In the genomic region with DNA sequence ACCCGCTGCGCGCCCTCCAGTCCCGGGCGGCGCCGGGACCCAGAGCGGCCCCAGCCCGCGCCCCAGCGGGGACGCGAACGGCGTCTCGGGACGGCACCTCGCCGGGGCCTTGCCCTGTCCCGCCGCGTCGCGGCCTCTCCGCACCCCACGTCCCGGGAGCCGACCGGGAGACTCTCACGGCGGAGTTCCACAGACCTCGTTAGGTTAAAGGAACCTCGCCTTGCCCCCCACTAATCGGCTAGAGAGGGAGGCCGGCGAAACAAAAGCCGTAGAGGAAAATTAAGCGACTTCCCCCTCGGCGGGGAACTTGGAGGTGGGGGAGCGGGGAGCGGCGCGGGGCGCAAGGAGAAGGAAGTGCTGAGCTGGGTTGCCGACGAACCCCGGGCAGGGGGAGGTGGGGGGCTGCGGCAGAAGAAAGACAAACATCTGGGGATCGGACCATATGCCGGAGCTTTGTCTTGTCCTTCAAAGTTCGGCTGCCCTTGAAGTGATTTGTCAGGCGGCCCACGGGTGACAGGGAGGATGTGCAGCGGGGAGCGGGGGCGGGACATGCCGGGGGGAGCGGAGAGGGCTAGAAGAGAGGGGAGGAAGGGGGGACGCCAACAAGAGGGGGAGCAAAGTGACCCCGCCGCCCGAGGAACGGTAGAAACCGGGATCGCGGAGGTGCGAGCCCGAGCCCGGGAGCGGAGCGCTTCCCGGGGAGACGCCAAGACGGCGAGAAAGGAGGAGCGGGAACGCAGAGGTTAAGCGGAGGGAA, we compare ENCODE assay signal across 8 cellular contexts.
DNase-seq lines count a peak whose midpoint lies in the region; ATAC-seq lines count a peak whose summit lies in the region.

No MANE protein-coding gene starts in this region.

- H3K9me3 Mint-ChIP-seq in T-cell = peaks cover 0 to 7% (median 0%) of the 10 kb centered on the region in 3 donors
- H3K9me3 Mint-ChIP-seq in naive thymus-derived CD4-positive, alpha-beta T cell = peaks cover 0 to 27% (median 2%) of the 10 kb centered on the region in 11 donors

- peak overlapping the region; percentile 34 to 56 for H3K4me3 ChIP-seq in esophagus (ENCODE audit: low read depth in 1 of 2, low read length in 2 of 2)
- peak overlapping the region; percentile 27 for H3K4me3 ChIP-seq in naive thymus-derived CD4-positive, alpha-beta T cell (ENCODE audit: low read length)

- POLR2A ChIA-PET in T-cell (lab: Charles Lee) = no interaction called here
- POLR2A ChIA-PET in naive thymus-derived CD4-positive, alpha-beta T cell (lab: Charles Lee) = no interaction called here

- DNase-seq in activated CD4-positive, CD25-positive, alpha-beta regulatory T cell treated with anti-CD3 and anti-CD28 coated beads, Interleukin-2, amount 50 U/mL, for 72 hours = peak; percentile 31
- DNase-seq in activated CD4-positive, CD25-positive, alpha-beta regulatory T cell (lab: John Stamatoyannopoulos, UW) = no peak
- no peak for DNase-seq in T-cell
- DNase-seq in naive thymus-derived CD4-positive, alpha-beta T cell = peak in 3 of 9 donors; percentile 1 to 22 (median 3)
- DNase-seq in SKM-1 (lab: John Stamatoyannopoulos, UW; ENCODE audit: unreplicated experiment) = no peak

- peaks cover 32 to 52% of the 10 kb centered on the region in 2 donors for H3K27me3 Mint-ChIP-seq in T-cell
- peaks cover 32 to 68% (median 62%) of the 10 kb centered on the region in 5 donors for H3K27me3 Mint-ChIP-seq in naive thymus-derived CD4-positive, alpha-beta T cell

- peaks cover 0 to 3% of the 10 kb centered on the region in 2 donors for H3K4me1 ChIP-seq in esophagus (ENCODE audit: control insufficient read depth in 2 of 2, insufficient read depth in 2 of 2, low read length in 1 of 2)
- peaks cover 0 to 6% of the 10 kb centered on the region in 2 donors for H3K4me1 ChIP-seq in naive thymus-derived CD4-positive, alpha-beta T cell (ENCODE audit: control insufficient read depth in 2 of 2, insufficient read depth in 2 of 2, low read length in 2 of 2)

- no peaks in the 10 kb centered on the region for H3K36me3 ChIP-seq in esophagus (ENCODE audit: control insufficient read depth in 2 of 2, insufficient read depth in 2 of 2, low read length in 1 of 2)
- H3K36me3 ChIP-seq in naive thymus-derived CD4-positive, alpha-beta T cell (ENCODE audit: control insufficient read depth in 2 of 3, insufficient read depth in 3 of 3, low read length in 3 of 3) = no peaks in the 10 kb centered on the region

- peak overlapping the region in 1 of 2 donors; percentile 8 for H3K27ac ChIP-seq in esophagus (ENCODE audit: low read depth in 2 of 2, low read length in 1 of 2)
- H3K27ac ChIP-seq in naive thymus-derived CD4-positive, alpha-beta T cell (ENCODE audit: low read depth, low read length) = no peak overlapping the region

- H3K27ac Mint-ChIP-seq in T-cell = no peak overlapping the region
- no peak overlapping the region for H3K27ac Mint-ChIP-seq in naive thymus-derived CD4-positive, alpha-beta T cell

- 2% methylated on average over 73 to 79 of the region's 79 CpGs for WGBS in esophagus, 2 donors

- H3K4me3 Mint-ChIP-seq in T-cell = peak overlapping the region; percentile 57 to 87 (median 63)
- H3K4me3 Mint-ChIP-seq in naive thymus-derived CD4-positive, alpha-beta T cell = peak overlapping the region; percentile 59 to 83 (median 71)

- ATAC-seq in HG02981 (IDR thresholded peaks at IDR 0.05; ENCODE audit: unreplicated experiment) (peak; percentile 33), T-cell (replicated peaks in 1 of 4) (peak in 2 of 4 experiments; percentile 35 to 36), GM18873 (IDR thresholded peaks at IDR 0.05; ENCODE audit: low FRiP score, unreplicated experiment) (no peak)
- peak; percentile 42 for ATAC-seq in naive thymus-derived CD4-positive, alpha-beta T cell

- CTCF ChIA-PET in T-cell (lab: Charles Lee) = interaction anchor here in 1 of 2 donors (0.6 kb wide), 1 partner anchor 18 kb away, joined by 13 read pairs; no protein-coding TSS in a partner anchor
- CTCF ChIA-PET in naive thymus-derived CD4-positive, alpha-beta T cell (lab: Charles Lee) = no interaction called here

- peaks cover 4% of the 10 kb centered on the region for H3K36me3 Mint-ChIP-seq in T-cell
- peaks cover 0 to 7% (median 4%) of the 10 kb centered on the region in 5 donors for H3K36me3 Mint-ChIP-seq in naive thymus-derived CD4-positive, alpha-beta T cell

- intact Hi-C loops in naive thymus-derived CD4-positive, alpha-beta T cell (cut with micrococcal nuclease) = loop anchor here in 1 of 2 donors (10.0 kb wide), 1 partner anchor 1030 kb away; no protein-coding TSS in a partner anchor

- peaks cover 15 to 22% (median 19%) of the 10 kb centered on the region in 3 donors for H3K4me1 Mint-ChIP-seq in T-cell
- H3K4me1 Mint-ChIP-seq in naive thymus-derived CD4-positive, alpha-beta T cell = peaks cover 9 to 20% (median 16%) of the 10 kb centered on the region in 7 donors

- no peaks in the 10 kb centered on the region for H3K9me3 ChIP-seq in esophagus (ENCODE audit: control insufficient read depth in 2 of 2, insufficient read depth in 1 of 2, low read depth in 1 of 2, low read length in 1 of 2)
- H3K9me3 ChIP-seq in naive thymus-derived CD4-positive, alpha-beta T cell (ENCODE audit: control insufficient read depth in 2 of 3, low read length in 3 of 3) = no peaks in the 10 kb centered on the region

- peaks cover 0 to 16% of the 10 kb centered on the region in 2 donors for H3K27me3 ChIP-seq in esophagus (ENCODE audit: control insufficient read depth in 1 of 2, insufficient read depth in 2 of 2, low read length in 2 of 2)
- peaks cover 0 to 11% of the 10 kb centered on the region in 2 donors for H3K27me3 ChIP-seq in naive thymus-derived CD4-positive, alpha-beta T cell (ENCODE audit: control insufficient read depth in 2 of 2, insufficient read depth in 2 of 2, low read length in 2 of 2)
